Comparison of ENCODE assay signal across 9 cellular contexts in genomic region chr15:66483131-66483566, GRCh38. TPM values are rescaled to one million over a fixed set of nuclear protein-coding genes. Genes with fewer than 3 reads are reported as not detected.
A peak's percentile ranks its signal among the peaks of the same experiment; 100 is the strongest.
DNase-seq lines count a peak whose midpoint lies in the region; ATAC-seq, FAIRE-seq and TF ChIP-seq lines count a peak whose summit lies in the region.
"Had no signal": no experiment of that assay in that cellular context is flagged by ENCODE, and none has a peak within 500 bp of the region (broad histone marks: within the 10 kb centered on the region; RNA-seq: fewer than 3 reads in every experiment).

No MANE protein-coding gene starts in this region.

- H3K27ac Mint-ChIP-seq in astrocyte (ENCODE audit: unreplicated experiment): no peak overlapping the region
- peak overlapping the region in 8 of 10 donors; percentile 32 to 90 (median 57) for H3K27ac Mint-ChIP-seq in naive thymus-derived CD8-positive, alpha-beta T cell

- H3K27ac ChIP-seq in astrocyte (ENCODE audit: low read depth, low read length): no peak overlapping the region

- POLR2A ChIA-PET in naive thymus-derived CD8-positive, alpha-beta T cell (lab: Charles Lee): no interaction called here

- H3K27me3 Mint-ChIP-seq in astrocyte (ENCODE audit: low read depth, unreplicated experiment): no peaks in the 10 kb centered on the region
- H3K27me3 Mint-ChIP-seq in naive thymus-derived CD8-positive, alpha-beta T cell: no peaks in the 10 kb centered on the region

- H3K36me3 Mint-ChIP-seq in astrocyte (ENCODE audit: low read depth, unreplicated experiment): peaks cover 24% of the 10 kb centered on the region
- H3K36me3 Mint-ChIP-seq in naive thymus-derived CD8-positive, alpha-beta T cell: peaks cover 0 to 65% (median 14%) of the 10 kb centered on the region in 3 donors

- no peak overlapping the region for H3K9ac ChIP-seq in astrocyte (ENCODE audit: low read length)

- no peak for FAIRE-seq in astrocyte (lab: Jason Lieb, UNC)
- FAIRE-seq: GM12891 had no signal

- DNase-seq in NCI-H1694 treated with DMSO at 0.1 percent for 48 hours (lab: John Stamatoyannopoulos, UW) (peak; percentile 4), NCI-H1694 (lab: John Stamatoyannopoulos, UW) (no peak), MG63 (peak; percentile 96), astrocyte (ENCODE audit: low read depth) (peak; percentile 77), mesenteric fat pad (ENCODE audit: low spot score) (no peak)
- DNase-seq in naive thymus-derived CD8-positive, alpha-beta T cell: no peak

- ATAC-seq in naive thymus-derived CD8-positive, alpha-beta T cell: no peak
- ATAC-seq in GM19324 (IDR thresholded peaks at IDR 0.05; ENCODE audit: low FRiP score, unreplicated experiment): no peak
- no peak for ATAC-seq in GM19455 (IDR thresholded peaks at IDR 0.05; ENCODE audit: unreplicated experiment)

- H3K4me3 Mint-ChIP-seq in astrocyte (ENCODE audit: unreplicated experiment): no peak overlapping the region
- no peak overlapping the region for H3K4me3 Mint-ChIP-seq in naive thymus-derived CD8-positive, alpha-beta T cell

- H3K9me3 Mint-ChIP-seq in astrocyte (ENCODE audit: unreplicated experiment): no peaks in the 10 kb centered on the region
- H3K9me3 Mint-ChIP-seq in naive thymus-derived CD8-positive, alpha-beta T cell: no peaks in the 10 kb centered on the region

- no peak for TF ChIP-seq CTCF in astrocyte (IDR thresholded peaks at IDR 0.05; ENCODE audit: insufficient read depth, low read depth, low read length)

- no peaks in the 10 kb centered on the region for H3K27me3 ChIP-seq in MG63
- no peaks in the 10 kb centered on the region for H3K27me3 ChIP-seq in astrocyte (ENCODE audit: insufficient read depth, low read length)

- no peaks in the 10 kb centered on the region for H3K9me3 ChIP-seq in MG63
- no peaks in the 10 kb centered on the region for H3K9me3 ChIP-seq in astrocyte (ENCODE audit: insufficient read depth, low read depth, low read length)

- no peak overlapping the region for H2AFZ ChIP-seq in astrocyte (ENCODE audit: low read depth, low read length)

- peaks cover 8% of the 10 kb centered on the region for H3K4me1 ChIP-seq in astrocyte (ENCODE audit: insufficient read depth, low read length)

- H4K20me1 ChIP-seq in astrocyte (ENCODE audit: insufficient read depth, low read length): peaks cover 35% of the 10 kb centered on the region

- H3K4me3 ChIP-seq in MG63 (no peak overlapping the region), astrocyte (ENCODE audit: insufficient read depth, low read depth, low read length) (no peak overlapping the region)

- H3K79me2 ChIP-seq in astrocyte (ENCODE audit: insufficient read depth, low read length): peaks cover 5% of the 10 kb centered on the region

- no peak overlapping the region for H3K4me2 ChIP-seq in astrocyte (ENCODE audit: low read length)

- H3K4me1 Mint-ChIP-seq in astrocyte (ENCODE audit: low read depth, unreplicated experiment): peaks cover 18% of the 10 kb centered on the region
- peaks cover 0 to 11% (median 6%) of the 10 kb centered on the region in 4 donors for H3K4me1 Mint-ChIP-seq in naive thymus-derived CD8-positive, alpha-beta T cell

- H3K36me3 ChIP-seq in MG63: peaks cover 63% of the 10 kb centered on the region
- H3K36me3 ChIP-seq in astrocyte (ENCODE audit: insufficient read depth, low read length): peaks cover 22% of the 10 kb centered on the region

RNA-seq across cellular contexts. Expression of gene SNAPC5, which starts 14.4 kb away (rescaled TPM):
- total RNA-seq in MG63 (2014; rRNA removed; shearing (Covaris generic); ENCODE audit: low replicate concordance): 35.4 and 40.8 TPM in 2 replicates
- total RNA-seq in astrocyte (11.5 and 12.7 TPM in 2 replicates), mesenteric fat pad (18.4 TPM)
- total RNA-seq in naive thymus-derived CD8-positive, alpha-beta T cell: 10 to 100 TPM; 42.0 to 49.3 TPM
- 10 to 100 TPM; 60.4 to 76.0 (median 69.6) TPM for polyA plus RNA-seq in naive thymus-derived CD8-positive, alpha-beta T cell

RNA-seq across cellular contexts. Expression of gene RPL4, which starts 21.5 kb away (rescaled TPM):
- 9,593 and 13,354 TPM in 2 replicates for total RNA-seq in MG63 (2014; rRNA removed; shearing (Covaris generic); ENCODE audit: low replicate concordance)
- total RNA-seq in astrocyte (2,056 and 2,248 TPM in 2 replicates), mesenteric fat pad (1,807 TPM)
- 1,000 to 10,000 TPM; 3,846 to 3,880 TPM for total RNA-seq in naive thymus-derived CD8-positive, alpha-beta T cell
- 1,000 to 10,000 TPM; 1,518 to 1,766 (median 1,686) TPM for polyA plus RNA-seq in naive thymus-derived CD8-positive, alpha-beta T cell

RNA-seq across cellular contexts. Expression of gene ZWILCH, which starts 22.0 kb away (rescaled TPM):
- total RNA-seq in MG63 (2014; rRNA removed; shearing (Covaris generic); ENCODE audit: low replicate concordance): 36.4 and 59.1 TPM in 2 replicates
- total RNA-seq in astrocyte (15.5 and 18.1 TPM in 2 replicates), mesenteric fat pad (4.4 TPM)
- 10 to 100 TPM in 1 of 2 experiments, 1 to 10 TPM in 1; 7.2 to 12.8 TPM for total RNA-seq in naive thymus-derived CD8-positive, alpha-beta T cell
- polyA plus RNA-seq in naive thymus-derived CD8-positive, alpha-beta T cell: 1 to 10 TPM; 5.9 to 6.7 (median 6.4) TPM

Comparison
In these comparisons a context has a peak if more than half of its experiments do, and no peak if none do; other contexts are left out.
1. DNase-seq: peak in NCI-H1694 treated with DMSO at 0.1 percent for 48 hours (single experiment), MG63 (single experiment) and astrocyte (single experiment); none in NCI-H1694 (single experiment), naive thymus-derived CD8-positive, alpha-beta T cell (0 of 10) and mesenteric fat pad (single experiment).